Comparison of ENCODE assay signal across 8 cellular contexts in genomic region chr6:107491791-107492674, GRCh38. TPM values are rescaled to one million over a fixed set of nuclear protein-coding genes. Genes with fewer than 3 reads are reported as not detected.
A peak's percentile ranks its signal among the peaks of the same experiment; 100 is the strongest.
DNase-seq lines count a peak whose midpoint lies in the region; ATAC-seq and TF ChIP-seq lines count a peak whose summit lies in the region.

No MANE protein-coding gene starts in this region.

- TF ChIP-seq RAD21 in liver (IDR thresholded peaks at IDR 0.05) = no peak

- 65% methylated on average over 15 of the region's 15 CpGs for WGBS in liver
- WGBS in urinary bladder = 26% methylated on average over 15 of the region's 15 CpGs

- ATAC-seq in GM21381 (IDR thresholded peaks at IDR 0.05; ENCODE audit: unreplicated experiment) = no peak
- ATAC-seq in GM19395 (IDR thresholded peaks at IDR 0.05; ENCODE audit: unreplicated experiment) = no peak

- TF ChIP-seq CTCF in brain microvascular endothelial cell (IDR thresholded peaks at IDR 0.05; ENCODE audit: low read depth, low read length, missing control alignments) = no peak
- no peak for TF ChIP-seq CTCF in liver (IDR thresholded peaks at IDR 0.05; ENCODE audit: low read depth, low read length, missing input control)

- H3K27ac Mint-ChIP-seq in activated naive CD4-positive, alpha-beta T cell treated with anti-CD3 and anti-CD28 coated beads, Interleukin-2, amount 10 ng/mL, durations not matched to agents 7 days and 5 days = no peak overlapping the region

- H3K27me3 ChIP-seq in brain microvascular endothelial cell (replicated peaks) = peaks cover 8% of the 10 kb centered on the region
- H3K27me3 ChIP-seq in liver (ENCODE audit: control insufficient read depth in 4 of 4, insufficient read depth in 4 of 4, low read length in 3 of 4) = no peaks in the 10 kb centered on the region

- no peaks in the 10 kb centered on the region for H3K9me3 ChIP-seq in liver (ENCODE audit: control insufficient read depth in 4 of 4, low read length in 3 of 4)

- CTCF ChIA-PET in activated naive CD4-positive, alpha-beta T cell treated with anti-CD3 and anti-CD28 coated beads, Interleukin-2, amount 10 ng/mL, durations not matched to agents 7 days and 5 days (lab: Charles Lee) = interaction anchor here (1.1 to 1.3 kb wide), 2 partner anchors 10 to 174 kb away, joined by 3 read pairs; no protein-coding TSS in a partner anchor

- no peak overlapping the region for H3K9ac ChIP-seq in liver (ENCODE audit: low read depth in 1 of 2, low read length in 2 of 2)

- peaks cover 3% of the 10 kb centered on the region for H3K36me3 Mint-ChIP-seq in activated naive CD4-positive, alpha-beta T cell treated with anti-CD3 and anti-CD28 coated beads, Interleukin-2, amount 10 ng/mL, durations not matched to agents 7 days and 5 days

- peaks cover 36% of the 10 kb centered on the region for H3K27me3 Mint-ChIP-seq in activated naive CD4-positive, alpha-beta T cell treated with anti-CD3 and anti-CD28 coated beads, Interleukin-2, amount 10 ng/mL, durations not matched to agents 7 days and 5 days

- H3K4me1 Mint-ChIP-seq in activated naive CD4-positive, alpha-beta T cell treated with anti-CD3 and anti-CD28 coated beads, Interleukin-2, amount 10 ng/mL, durations not matched to agents 7 days and 5 days = peaks cover 25% of the 10 kb centered on the region

- H3K9me3 Mint-ChIP-seq in activated naive CD4-positive, alpha-beta T cell treated with anti-CD3 and anti-CD28 coated beads, Interleukin-2, amount 10 ng/mL, durations not matched to agents 7 days and 5 days = no peaks in the 10 kb centered on the region

- H3K4me3 ChIP-seq in brain microvascular endothelial cell (ENCODE audit: low read depth, low read length) (no peak overlapping the region), liver (ENCODE audit: low read depth in 1 of 3, low read length in 3 of 3) (peak overlapping the region in 2 of 3 donors; percentile 39 to 92), urinary bladder (ENCODE audit: low read depth, low read length) (peak overlapping the region; percentile 85)

- in situ Hi-C loops in brain microvascular endothelial cell (cut with HindIII; ENCODE audit: low pct_ligation_motif_present, low sequenced_read_pairs) = no loop called here

- no peak overlapping the region for H3K27ac ChIP-seq in brain microvascular endothelial cell
- no peak overlapping the region for H3K27ac ChIP-seq in liver (ENCODE audit: low read depth in 1 of 2, low read length in 2 of 2)
- H3K27ac ChIP-seq in urinary bladder (ENCODE audit: low read depth) = no peak overlapping the region

- DNase-seq in activated naive CD4-positive, alpha-beta T cell treated with anti-CD3 and anti-CD28 coated beads, Interleukin-2, amount 10 ng/mL, durations not matched to agents 7 days and 5 days = no peak
- DNase-seq in activated naive CD4-positive, alpha-beta T cell treated with Interleukin-2 at 50 U/mL for 16 hours = no peak
- DNase-seq in brain microvascular endothelial cell = peak; percentile 57
- no peak for DNase-seq in islet precursor cell

- H3K4me3 Mint-ChIP-seq in activated naive CD4-positive, alpha-beta T cell treated with anti-CD3 and anti-CD28 coated beads, Interleukin-2, amount 10 ng/mL, durations not matched to agents 7 days and 5 days = peak overlapping the region; percentile 78

- peaks cover 2 to 40% (median 33%) of the 10 kb centered on the region in 4 donors for H3K4me1 ChIP-seq in liver (ENCODE audit: control insufficient read depth in 4 of 4, insufficient read depth in 4 of 4, low read length in 3 of 4)
- no peaks in the 10 kb centered on the region for H3K4me1 ChIP-seq in urinary bladder (ENCODE audit: insufficient read depth)

- H3K36me3 ChIP-seq in brain microvascular endothelial cell (replicated peaks) = no peaks in the 10 kb centered on the region
- no peaks in the 10 kb centered on the region for H3K36me3 ChIP-seq in liver (ENCODE audit: control insufficient read depth in 4 of 4, insufficient read depth in 3 of 4, low read depth in 1 of 4, low read length in 3 of 4)
- H3K36me3 ChIP-seq in urinary bladder (ENCODE audit: insufficient read depth) = no peaks in the 10 kb centered on the region

TF ChIP-seq in liver, 16 proteins besides CTCF, POLR2A, EP300 and RAD21:
- TF ChIP-seq GABPA (IDR thresholded peaks at IDR 0.05 in 1 of 2, conservative IDR thresholded peaks at IDR 0.05 in 1 of 2) (no peak), NR2F2 (IDR thresholded peaks at IDR 0.05) (no peak), REST (IDR thresholded peaks at IDR 0.05) (no peak), EGR1 (IDR thresholded peaks at IDR 0.05; ENCODE audit: low read depth in 2 of 2) (no peak), MAX (IDR thresholded peaks at IDR 0.05) (no peak), ZBTB33 (IDR thresholded peaks at IDR 0.05) (no peak), HNF4G (IDR thresholded peaks at IDR 0.05) (no peak), HNF4A (conservative IDR thresholded peaks at IDR 0.05) (no peak), RXRA (IDR thresholded peaks at IDR 0.05) (no peak), TAF1 (conservative IDR thresholded peaks at IDR 0.05) (no peak), YY1 (IDR thresholded peaks at IDR 0.05) (no peak), SP1 (IDR thresholded peaks at IDR 0.05) (no peak), ATF3 (IDR thresholded peaks at IDR 0.05) (no peak)

RNA-seq across cellular contexts. Expression of gene SOBP, which starts 2.1 kb away (rescaled TPM):
- total RNA-seq in liver (1 to 10 TPM; 2.3 to 5.4 TPM), urinary bladder (27.7 TPM)
- polyA plus RNA-seq in liver (1 to 10 TPM in 1 of 2 donors, under 1 TPM in 1; 0.99 to 1.5 TPM), urinary bladder (15.3 TPM)

RNA-seq across cellular contexts. Expression of gene PDSS2, which starts 32.7 kb away (rescaled TPM):
- 10 to 100 TPM; 10.5 to 20.9 TPM for total RNA-seq in liver
- polyA plus RNA-seq in liver = 10 to 100 TPM; 14.6 to 17.5 TPM
- total RNA-seq in urinary bladder = 22.6 TPM
- 11.1 TPM for polyA plus RNA-seq in urinary bladder
